13 cellular contexts compared by ENCODE assay signal in genomic region chr3:128786434-128787020, GRCh38.
DNase-seq lines count a peak whose midpoint lies in the region; ATAC-seq and TF ChIP-seq lines count a peak whose summit lies in the region.
"Had no signal": no experiment of that assay in that cellular context is flagged by ENCODE, and none has a peak within 500 bp of the region (broad histone marks: within the 10 kb centered on the region; RNA-seq: fewer than 3 reads in every experiment).

No MANE protein-coding gene starts in this region.

- H3K36me3 ChIP-seq in heart left ventricle (no peaks in the 10 kb centered on the region), skeletal muscle tissue (ENCODE audit: control insufficient read depth in 3 of 3, insufficient read depth in 3 of 3, low read length in 3 of 3) (no peaks in the 10 kb centered on the region)

- H3K4me1 ChIP-seq in heart left ventricle (peaks cover 4 to 97% (median 79%) of the 10 kb centered on the region in 12 donors), skeletal muscle tissue (ENCODE audit: control insufficient read depth in 3 of 3, insufficient read depth in 3 of 3, low read length in 3 of 3) (peaks cover 54 to 73% (median 62%) of the 10 kb centered on the region in 3 donors)

- peak overlapping the region; percentile 100 for H3K27ac Mint-ChIP-seq in activated T-cell treated with anti-CD3 and anti-CD28 coated beads, Interleukin-2, amount 50 U/mL, for 24 hours
- H3K27ac Mint-ChIP-seq in activated T-helper 2 cell treated with anti-CD3 and anti-CD28 coated beads, Interferon-gamma antibody, Interleukin-2, Interleukin-4, amounts not matched to agents 10 μg/mL and 5 μg/mL and 100 μg/mL, durations not matched to agents 14 hours and 24 hours and 36 hours, result peak overlapping the region; percentile 96

- H3K27ac ChIP-seq in heart left ventricle, result peak overlapping the region in 10 of 12 donors; percentile 6 to 83 (median 62)
- peak overlapping the region; percentile 8 for H3K27ac ChIP-seq in skeletal muscle tissue (ENCODE audit: low read depth, low read length)

- no peaks in the 10 kb centered on the region for H3K9me3 Mint-ChIP-seq in activated T-cell treated with anti-CD3 and anti-CD28 coated beads, Interleukin-2, amount 50 U/mL, for 24 hours
- H3K9me3 Mint-ChIP-seq in activated T-cell treated with anti-CD3 and anti-CD28 coated beads, Interleukin-2, amount 50 U/mL, for 4 hours, result no peaks in the 10 kb centered on the region
- no peaks in the 10 kb centered on the region for H3K9me3 Mint-ChIP-seq in activated T-helper 2 cell treated with anti-CD3 and anti-CD28 coated beads, Interferon-gamma antibody, Interleukin-2, Interleukin-4, amounts not matched to agents 10 μg/mL and 5 μg/mL and 100 μg/mL, durations not matched to agents 14 hours and 24 hours and 36 hours
- H3K9me3 Mint-ChIP-seq: H9 had no signal

- H3K4me1 Mint-ChIP-seq in activated T-cell treated with anti-CD3 and anti-CD28 coated beads, Interleukin-2, amount 50 U/mL, for 24 hours (ENCODE audit: low read depth), result peaks cover 95% of the 10 kb centered on the region
- H3K4me1 Mint-ChIP-seq in activated T-cell treated with anti-CD3 and anti-CD28 coated beads, Interleukin-2, amount 50 U/mL, for 4 hours (ENCODE audit: low read depth), result peaks cover 87% of the 10 kb centered on the region
- H3K4me1 Mint-ChIP-seq in activated T-helper 2 cell treated with anti-CD3 and anti-CD28 coated beads, Interferon-gamma antibody, Interleukin-2, Interleukin-4, amounts not matched to agents 10 μg/mL and 5 μg/mL and 100 μg/mL, durations not matched to agents 14 hours and 24 hours and 36 hours (ENCODE audit: low read depth), result peaks cover 67% of the 10 kb centered on the region

- no peak for ATAC-seq in activated T-cell treated with anti-CD3 and anti-CD28 coated beads, Interleukin-2, amount 50 U/mL, for 4 hours
- peak in 3 of 4 donors; percentile 29 to 41 (median 32) for ATAC-seq in heart left ventricle

- H3K4me3 ChIP-seq in heart left ventricle, result no peak overlapping the region
- H3K4me3 ChIP-seq in skeletal muscle tissue (ENCODE audit: low read length in 3 of 3), result peak overlapping the region in 1 of 3 donors; percentile 46

- peak overlapping the region; percentile 70 for H3K4me3 Mint-ChIP-seq in activated T-cell treated with anti-CD3 and anti-CD28 coated beads, Interleukin-2, amount 50 U/mL, for 24 hours
- no peak overlapping the region for H3K4me3 Mint-ChIP-seq in activated T-cell treated with anti-CD3 and anti-CD28 coated beads, Interleukin-2, amount 50 U/mL, for 4 hours
- no peak overlapping the region for H3K4me3 Mint-ChIP-seq in activated T-helper 2 cell treated with anti-CD3 and anti-CD28 coated beads, Interferon-gamma antibody, Interleukin-2, Interleukin-4, amounts not matched to agents 10 μg/mL and 5 μg/mL and 100 μg/mL, durations not matched to agents 14 hours and 24 hours and 36 hours (ENCODE audit: low read depth)
- H3K4me3 Mint-ChIP-seq: H9 had no signal

- intact Hi-C loops in activated T-helper 2 cell treated with anti-CD3 and anti-CD28 coated beads, Interferon-gamma antibody, Interleukin-2, Interleukin-4, amounts not matched to agents 10 μg/mL and 5 μg/mL and 100 μg/mL, durations not matched to agents 14 hours and 24 hours and 36 hours (cut with micrococcal nuclease), result loop anchor here (1.0 kb wide), 1 partner anchor 9 kb away; no protein-coding TSS in a partner anchor
- intact Hi-C loops in heart left ventricle (cut with DNase I), result loop anchor here in 5 of 10 donors (5.0 to 10.0 kb wide), 3 partner anchors 52 to 62 kb away; partner anchors contain the start of gene RAB7A (in 3 of the 5)

- no peak for TF ChIP-seq CTCF in heart left ventricle (IDR thresholded peaks at IDR 0.05)

- TF ChIP-seq POLR2A in heart left ventricle (IDR thresholded peaks at IDR 0.05), result no peak

- H3K27me3 ChIP-seq in heart left ventricle, result no peaks in the 10 kb centered on the region
- H3K27me3 ChIP-seq in skeletal muscle tissue (ENCODE audit: control insufficient read depth in 3 of 3, insufficient read depth in 3 of 3, low read length in 3 of 3), result no peaks in the 10 kb centered on the region

- no peaks in the 10 kb centered on the region for H3K27me3 Mint-ChIP-seq in activated T-cell treated with anti-CD3 and anti-CD28 coated beads, Interleukin-2, amount 50 U/mL, for 24 hours
- H3K27me3 Mint-ChIP-seq in activated T-cell treated with anti-CD3 and anti-CD28 coated beads, Interleukin-2, amount 50 U/mL, for 4 hours (ENCODE audit: low read depth), result no peaks in the 10 kb centered on the region
- H3K27me3 Mint-ChIP-seq in activated T-helper 2 cell treated with anti-CD3 and anti-CD28 coated beads, Interferon-gamma antibody, Interleukin-2, Interleukin-4, amounts not matched to agents 10 μg/mL and 5 μg/mL and 100 μg/mL, durations not matched to agents 14 hours and 24 hours and 36 hours (ENCODE audit: low read depth), result no peaks in the 10 kb centered on the region

- H3K36me3 Mint-ChIP-seq in activated T-cell treated with anti-CD3 and anti-CD28 coated beads, Interleukin-2, amount 50 U/mL, for 24 hours (ENCODE audit: low read depth), result peaks cover 35% of the 10 kb centered on the region
- H3K36me3 Mint-ChIP-seq in activated T-cell treated with anti-CD3 and anti-CD28 coated beads, Interleukin-2, amount 50 U/mL, for 4 hours (ENCODE audit: insufficient read depth), result no peaks in the 10 kb centered on the region
- H3K36me3 Mint-ChIP-seq in activated T-helper 2 cell treated with anti-CD3 and anti-CD28 coated beads, Interferon-gamma antibody, Interleukin-2, Interleukin-4, amounts not matched to agents 10 μg/mL and 5 μg/mL and 100 μg/mL, durations not matched to agents 14 hours and 24 hours and 36 hours (ENCODE audit: low read depth), result peaks cover 5% of the 10 kb centered on the region

- WGBS in heart left ventricle, 4 donors, result 11 to 18% (median 13%) methylated on average over 3 of the region's 3 CpGs

- no peak for DNase-seq in activated T-cell treated with anti-CD3 and anti-CD28 coated beads, Interleukin-2, amount 50 U/mL, for 24 hours
- no peak for DNase-seq in activated T-cell treated with anti-CD3 and anti-CD28 coated beads, Interleukin-2, amount 50 U/mL, for 4 hours
- DNase-seq in activated T-helper 2 cell treated with anti-CD3 and anti-CD28 coated beads, Interferon-gamma antibody, Interleukin-2, Interleukin-4, amounts not matched to agents 10 μg/mL and 5 μg/mL and 100 μg/mL, durations not matched to agents 14 hours and 24 hours and 36 hours (ENCODE audit: low spot score), result no peak
- DNase-seq in heart left ventricle, result no peak
- no peak for DNase-seq in stimulated activated CD4-positive, alpha-beta T cell treated with anti-CD3 and anti-CD28 coated beads, Interleukin-15, amount 100 ng/mL, for 24 hours
- no peak for DNase-seq in NCI-H82 (lab: John Stamatoyannopoulos, UW)
- DNase-seq in T-helper 9 cell, result no peak
- DNase-seq: activated effector memory CD4-positive, alpha-beta T cell treated with Interleukin-2 at 50 U/mL for 16 hours; NCI-H1048; NK-92 treated with Interleukin-12 subunit alpha and Interleukin-12 subunit beta, amount 100 ng/mL, for 24 hours; retina had no signal

- no peaks in the 10 kb centered on the region for H3K9me3 ChIP-seq in heart left ventricle
- no peaks in the 10 kb centered on the region for H3K9me3 ChIP-seq in skeletal muscle tissue (ENCODE audit: control insufficient read depth in 3 of 3, low read length in 3 of 3)

- no peak overlapping the region for H3K9ac ChIP-seq in skeletal muscle tissue (ENCODE audit: low read depth in 1 of 3, low read length in 3 of 3)

Comparison
In these comparisons a context has a peak if more than half of its experiments do, and no peak if none do; other contexts are left out.
1. ATAC-seq: peak in heart left ventricle (3 of 4); none in activated T-cell treated with anti-CD3 and anti-CD28 coated beads, Interleukin-2, amount 50 U/mL, for 4 hours (0 of 2).